1 cellular context compared by ENCODE assay signal in the genomic region with DNA sequence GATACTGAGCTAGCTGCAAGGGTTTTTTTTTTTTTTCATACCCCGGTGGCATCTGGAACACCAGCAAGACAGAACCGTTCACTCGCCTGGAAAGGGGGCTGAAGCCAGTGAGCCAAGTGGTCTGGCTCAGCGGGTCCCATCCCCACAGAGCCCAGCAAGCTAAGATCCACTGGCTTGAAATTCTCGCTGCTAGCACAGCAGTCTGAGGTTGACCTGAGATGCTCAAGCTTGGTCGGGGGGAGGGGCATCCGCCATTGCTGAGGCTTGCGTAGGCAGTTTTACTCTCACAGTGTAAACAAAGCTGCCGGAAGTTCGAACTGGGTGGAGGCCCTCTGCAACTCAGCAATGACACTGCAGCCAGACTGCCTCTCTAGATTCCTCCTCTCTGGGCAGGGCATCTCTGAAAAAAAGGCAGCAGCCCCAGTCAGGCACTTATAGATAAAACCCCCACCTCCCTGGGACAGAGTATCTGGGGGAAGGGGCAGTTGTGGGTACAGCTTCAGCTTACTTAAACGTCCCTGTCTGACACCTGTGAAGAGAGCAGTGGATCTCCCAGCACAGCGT.
A peak's percentile ranks its signal among the peaks of the same experiment; 100 is the strongest.
TF ChIP-seq lines count a peak whose summit lies in the region.

No MANE protein-coding gene starts in this region.

TF ChIP-seq in HepG2, 621 proteins besides CTCF, POLR2A, EP300 and RAD21 (continues in another document):
- TF ChIP-seq ZBTB21 (CRISPR knock-in tag; IDR thresholded peaks at IDR 0.05) (no peak), ZNF687 (CRISPR knock-in tag; IDR thresholded peaks at IDR 0.05) (peak; percentile 76), KDM2A (CRISPR knock-in tag; IDR thresholded peaks at IDR 0.05; ENCODE audit: borderline replicate concordance, low read depth) (0 out of 2 replicates have a peak, but pooled peaks have one; percentile 35), ZMYM4 (CRISPR knock-in tag; IDR thresholded peaks at IDR 0.05) (peak; percentile 81), BCLAF1 (IDR thresholded peaks at IDR 0.05) (no peak), CEBPG (CRISPR knock-in tag; IDR thresholded peaks at IDR 0.05) (peak; percentile 56; the same call in 1 of the 2 replicates), GABPA (IDR thresholded peaks at IDR 0.05; ENCODE audit: low read depth, low read length) (no peak), GABPA (CRISPR knock-in tag; IDR thresholded peaks at IDR 0.05; ENCODE audit: low read depth) (peak; percentile 82), TAF1 (CRISPR knock-in tag; IDR thresholded peaks at IDR 0.05) (no peak), MED1 (CRISPR knock-in tag; IDR thresholded peaks at IDR 0.05) (peak; percentile 64), HOXA5 (CRISPR knock-in tag; IDR thresholded peaks at IDR 0.05) (0 out of 2 replicates have a peak, but pooled peaks have one; percentile 63), ELF1 (CRISPR knock-in tag; IDR thresholded peaks at IDR 0.05) (peak; percentile 52), KLF12 (CRISPR knock-in tag; IDR thresholded peaks at IDR 0.05; ENCODE audit: borderline replicate concordance) (peak; percentile 39; the same call in 1 of the 2 replicates), IRF2 (CRISPR knock-in tag; IDR thresholded peaks at IDR 0.05) (peak; percentile 47; the same call in 1 of the 2 replicates), PHF20 (CRISPR knock-in tag; IDR thresholded peaks at IDR 0.05) (no peak), ZNF772 (CRISPR knock-in tag; IDR thresholded peaks at IDR 0.05) (0 out of 2 replicates have a peak, but pooled peaks have one; percentile 51), ISL2 (CRISPR knock-in tag; IDR thresholded peaks at IDR 0.05) (peak; percentile 36; the same call in 1 of the 2 replicates), TP53 (CRISPR knock-in tag; conservative IDR thresholded peaks at IDR 0.05) (0 out of 2 replicates have a peak, but pooled peaks have one; percentile 37), SOX6 (IDR thresholded peaks at IDR 0.05) (no peak), SOX6 (CRISPR knock-in tag; IDR thresholded peaks at IDR 0.05) (peak; percentile 43), ZNF770 (CRISPR knock-in tag; IDR thresholded peaks at IDR 0.05) (0 out of 2 replicates have a peak, but pooled peaks have one; percentile 10), NR2F6 (IDR thresholded peaks at IDR 0.05) (no peak), NR2F6 (CRISPR knock-in tag; IDR thresholded peaks at IDR 0.05) (0 out of 2 replicates have a peak, but pooled peaks have one; percentile 21), ZNF383 (CRISPR knock-in tag; IDR thresholded peaks at IDR 0.05; ENCODE audit: borderline replicate concordance) (no peak), NFYB (CRISPR knock-in tag; IDR thresholded peaks at IDR 0.05) (no peak), ARID5B (CRISPR knock-in tag; IDR thresholded peaks at IDR 0.05) (peak; percentile 62), PTBP1 (IDR thresholded peaks at IDR 0.05; ENCODE audit: low read depth, low read length, poor library complexity, severe bottlenecking) (no peak), YY1 (IDR thresholded peaks at IDR 0.05; ENCODE audit: insufficient read depth, insufficient replicate concordance, low read depth, low read length) (peak; percentile 89)
- TF ChIP-seq, protein P1, sequence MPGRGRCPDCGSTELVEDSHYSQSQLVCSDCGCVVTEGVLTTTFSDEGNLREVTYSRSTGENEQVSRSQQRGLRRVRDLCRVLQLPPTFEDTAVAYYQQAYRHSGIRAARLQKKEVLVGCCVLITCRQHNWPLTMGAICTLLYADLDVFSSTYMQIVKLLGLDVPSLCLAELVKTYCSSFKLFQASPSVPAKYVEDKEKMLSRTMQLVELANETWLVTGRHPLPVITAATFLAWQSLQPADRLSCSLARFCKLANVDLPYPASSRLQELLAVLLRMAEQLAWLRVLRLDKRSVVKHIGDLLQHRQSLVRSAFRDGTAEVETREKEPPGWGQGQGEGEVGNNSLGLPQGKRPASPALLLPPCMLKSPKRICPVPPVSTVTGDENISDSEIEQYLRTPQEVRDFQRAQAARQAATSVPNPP (CRISPR knock-in tag; IDR thresholded peaks at IDR 0.05), result no peak
- TF ChIP-seq, protein P2, sequence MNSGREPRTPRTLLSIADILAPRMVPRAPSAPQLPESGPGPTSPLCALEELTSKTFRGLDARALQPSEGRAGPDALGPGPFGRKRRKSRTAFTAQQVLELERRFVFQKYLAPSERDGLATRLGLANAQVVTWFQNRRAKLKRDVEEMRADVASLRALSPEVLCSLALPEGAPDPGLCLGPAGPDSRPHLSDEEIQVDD (CRISPR knock-in tag; IDR thresholded peaks at IDR 0.05; ENCODE audit: borderline replicate concordance), result no peak
- TF ChIP-seq, protein P3, sequence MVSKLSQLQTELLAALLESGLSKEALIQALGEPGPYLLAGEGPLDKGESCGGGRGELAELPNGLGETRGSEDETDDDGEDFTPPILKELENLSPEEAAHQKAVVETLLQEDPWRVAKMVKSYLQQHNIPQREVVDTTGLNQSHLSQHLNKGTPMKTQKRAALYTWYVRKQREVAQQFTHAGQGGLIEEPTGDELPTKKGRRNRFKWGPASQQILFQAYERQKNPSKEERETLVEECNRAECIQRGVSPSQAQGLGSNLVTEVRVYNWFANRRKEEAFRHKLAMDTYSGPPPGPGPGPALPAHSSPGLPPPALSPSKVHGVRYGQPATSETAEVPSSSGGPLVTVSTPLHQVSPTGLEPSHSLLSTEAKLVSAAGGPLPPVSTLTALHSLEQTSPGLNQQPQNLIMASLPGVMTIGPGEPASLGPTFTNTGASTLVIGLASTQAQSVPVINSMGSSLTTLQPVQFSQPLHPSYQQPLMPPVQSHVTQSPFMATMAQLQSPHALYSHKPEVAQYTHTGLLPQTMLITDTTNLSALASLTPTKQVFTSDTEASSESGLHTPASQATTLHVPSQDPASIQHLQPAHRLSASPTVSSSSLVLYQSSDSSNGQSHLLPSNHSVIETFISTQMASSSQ (IDR thresholded peaks at IDR 0.05; ENCODE audit: low read depth), result no peak
- TF ChIP-seq, protein P3 (CRISPR knock-in tag; IDR thresholded peaks at IDR 0.05; ENCODE audit: borderline replicate concordance), result 0 out of 2 replicates have a peak, but pooled peaks have one; percentile 15
